Comparison of ENCODE assay signal across 9 cellular contexts in the genomic region with DNA sequence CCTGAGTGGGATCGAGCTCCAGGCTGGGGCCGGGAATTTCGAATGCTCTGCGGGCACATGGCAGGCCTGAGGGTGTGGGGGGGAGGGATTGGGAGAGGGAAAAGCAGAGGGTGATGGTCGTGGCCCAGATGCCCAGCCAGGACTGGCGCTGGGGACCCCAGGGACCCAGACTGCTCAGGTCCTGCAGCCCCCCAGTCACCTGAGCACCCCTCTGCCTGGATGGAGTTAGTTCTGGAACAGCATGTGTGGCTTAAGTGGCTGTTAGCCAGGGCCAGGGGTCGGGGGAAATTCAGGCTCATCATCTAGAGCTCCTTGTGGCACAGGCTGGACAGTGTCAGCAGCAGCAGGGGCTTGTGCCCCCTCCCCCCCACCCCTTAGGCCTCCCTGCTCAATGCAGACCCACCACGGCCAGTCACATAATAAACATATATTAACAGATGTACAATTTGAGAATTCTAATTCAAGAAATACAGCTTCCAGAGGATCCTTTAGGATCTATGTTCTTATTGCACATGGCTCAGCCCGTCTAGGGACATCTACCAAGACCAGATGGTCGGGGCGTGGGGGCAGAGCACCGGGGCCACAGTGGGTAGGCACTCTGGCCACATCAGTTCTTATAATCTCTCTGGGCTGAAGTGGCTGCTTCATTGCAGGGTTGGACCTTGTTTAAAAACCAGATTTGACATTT. TPM values are rescaled to one million over a fixed set of nuclear protein-coding genes. Genes with fewer than 3 reads are reported as not detected.
DNase-seq lines count a peak whose midpoint lies in the region; ATAC-seq and TF ChIP-seq lines count a peak whose summit lies in the region.
"Had no signal": no experiment of that assay in that cellular context is flagged by ENCODE, and none has a peak within 500 bp of the region (broad histone marks: within the 10 kb centered on the region; RNA-seq: fewer than 3 reads in every experiment).

No MANE protein-coding gene starts in this region.

- H3K79me2 ChIP-seq in smooth muscle cell (ENCODE audit: low read depth): no peaks in the 10 kb centered on the region

- WGBS in smooth muscle cell (ENCODE audit: low lambda C conversion rate): 53% methylated on average over 12 of the region's 12 CpGs

- H3K27me3 ChIP-seq in HL-60 (ENCODE audit: insufficient read depth, poor library complexity, severe bottlenecking): no peaks in the 10 kb centered on the region
- no peaks in the 10 kb centered on the region for H3K27me3 ChIP-seq in right atrium auricular region
- no peaks in the 10 kb centered on the region for H3K27me3 ChIP-seq in smooth muscle cell (ENCODE audit: low read depth)

- peak overlapping the region; percentile 90 for H3K27ac ChIP-seq in HL-60 (replicated peaks)
- H3K27ac ChIP-seq in right atrium auricular region: peak overlapping the region; percentile 87 to 94
- no peak overlapping the region for H3K27ac ChIP-seq in smooth muscle cell (ENCODE audit: low read depth)

- TF ChIP-seq CTCF in HL-60 (IDR thresholded peaks at IDR 0.05; ENCODE audit: insufficient read depth, low read length): no peak
- TF ChIP-seq CTCF in right atrium auricular region (IDR thresholded peaks at IDR 0.05): no peak
- TF ChIP-seq CTCF in smooth muscle cell (IDR thresholded peaks at IDR 0.05; ENCODE audit: borderline replicate concordance, insufficient read depth, poor library complexity, severe bottlenecking): no peak
- no peak for TF ChIP-seq CTCF in GM10266 (IDR thresholded peaks at IDR 0.05; ENCODE audit: control insufficient read depth, insufficient read depth, low read depth, missing control alignments)

- H4K20me1 ChIP-seq in smooth muscle cell (ENCODE audit: low read depth): no peaks in the 10 kb centered on the region

- H3K9me3 ChIP-seq in right atrium auricular region: no peaks in the 10 kb centered on the region
- no peaks in the 10 kb centered on the region for H3K9me3 ChIP-seq in smooth muscle cell (replicated peaks; ENCODE audit: low read depth)

- peaks cover 4% of the 10 kb centered on the region for H3K36me3 ChIP-seq in right atrium auricular region
- no peaks in the 10 kb centered on the region for H3K36me3 ChIP-seq in smooth muscle cell (ENCODE audit: low read depth)

- H3K4me1 ChIP-seq in right atrium auricular region (peaks cover 0 to 91% of the 10 kb centered on the region in 2 donors), smooth muscle cell (ENCODE audit: low read depth) (peaks cover 44% of the 10 kb centered on the region)

- no peak overlapping the region for H3K9ac ChIP-seq in smooth muscle cell (ENCODE audit: low read depth)

- peak overlapping the region; percentile 65 for H3K4me2 ChIP-seq in smooth muscle cell

- H3F3A ChIP-seq in smooth muscle cell (ENCODE audit: low read depth): peaks cover 8% of the 10 kb centered on the region

- ATAC-seq in GM21825 (IDR thresholded peaks at IDR 0.05; ENCODE audit: unreplicated experiment): no peak

- no peak for DNase-seq in HL-60 (ENCODE audit: low read depth in 1 of 2, low spot score in 1 of 2)
- DNase-seq in UCSD-AML1 (lab: John Stamatoyannopoulos, UW; ENCODE audit: unreplicated experiment): peak; percentile 44
- DNase-seq in right atrium auricular region (ENCODE audit: low spot score): no peak
- DNase-seq in smooth muscle cell (lab: John Stamatoyannopoulos, UW; ENCODE audit: unreplicated experiment): no peak
- DNase-seq in GM10266 (ENCODE audit: extremely low spot score): no peak
- DNase-seq in T-helper 9 cell: no peak
- DNase-seq in NCI-H748 treated with DMSO at 0.1 percent for 48 hours (lab: John Stamatoyannopoulos, UW): no peak
- DNase-seq: NCI-H1930 had no signal

- H3K4me3 ChIP-seq in HL-60 (replicated peaks; ENCODE audit: insufficient read depth, low read length): 0 out of 2 replicates have a peak overlapping the region, but pooled peaks have one; percentile 15
- H3K4me3 ChIP-seq in right atrium auricular region: peak overlapping the region in 1 of 2 donors; percentile 10
- H3K4me3 ChIP-seq in smooth muscle cell: no peak overlapping the region

- H2AFZ ChIP-seq in smooth muscle cell (ENCODE audit: low read depth): no peak overlapping the region

RNA-seq across cellular contexts. Expression of gene DNAJB12, which starts 22.2 kb away (rescaled TPM):
- total RNA-seq in right atrium auricular region: 10 to 100 TPM; 24.5 to 36.8 TPM
- total RNA-seq in smooth muscle cell: 12.5 and 14.3 TPM in 2 replicates
- polyA plus RNA-seq in smooth muscle cell: 24.5 and 26.7 TPM in 2 replicates

RNA-seq across cellular contexts. Expression of gene DDIT4, which starts 58.8 kb away (rescaled TPM):
- total RNA-seq in right atrium auricular region: 100 to 1,000 TPM; 100 to 136 TPM
- total RNA-seq in smooth muscle cell: 161 and 198 TPM in 2 replicates
- polyA plus RNA-seq in smooth muscle cell: 248 and 299 TPM in 2 replicates
